ENCODE assay signal across 17 cellular contexts in genomic region chr18:62346327-62347090, GRCh38. TPM values are rescaled to one million over a fixed set of nuclear protein-coding genes. Genes with fewer than 3 reads are reported as not detected.
DNase-seq lines count a peak whose midpoint lies in the region; ATAC-seq and TF ChIP-seq lines count a peak whose summit lies in the region.
"Had no signal": no experiment of that assay in that cellular context is flagged by ENCODE, and none has a peak within 500 bp of the region (broad histone marks: within the 10 kb centered on the region; RNA-seq: fewer than 3 reads in every experiment).

No MANE protein-coding gene starts in this region.

- no peaks in the 10 kb centered on the region for H3K9me3 Mint-ChIP-seq in T-helper 1 cell treated with Interleukin-12 subunit alpha and Interleukin-12 subunit beta and Interleukin-4 antibody, amounts not matched to agents 30 μg/mL and 1 μg/mL, for 36 hours
- no peaks in the 10 kb centered on the region for H3K9me3 Mint-ChIP-seq in WTC11
- H3K9me3 Mint-ChIP-seq: activated T-cell treated with anti-CD3 and anti-CD28 coated beads, Interleukin-2, amount 50 U/mL, for 24 hours; CD4-positive, alpha-beta memory T cell; stimulated activated naive CD8-positive, alpha-beta T cell treated with anti-CD3 and anti-CD28 coated beads, Interleukin-15, amount 100 ng/mL, for 72 hours had no signal

- H3K36me3 ChIP-seq in mucosa of descending colon (ENCODE audit: low read depth) (no peaks in the 10 kb centered on the region), lower lobe of right lung (no peaks in the 10 kb centered on the region), osteoblast (ENCODE audit: insufficient read depth, low read length) (no peaks in the 10 kb centered on the region)
- H3K36me3 ChIP-seq: left ventricle myocardium inferior, SJSA1 had no signal

- H3K27ac ChIP-seq in lower lobe of right lung (no peak overlapping the region), osteoblast (ENCODE audit: low read depth, low read length) (no peak overlapping the region)
- H3K27ac ChIP-seq: left ventricle myocardium inferior, SJSA1 had no signal

- no peaks in the 10 kb centered on the region for H4K20me1 ChIP-seq in osteoblast (ENCODE audit: insufficient read depth, low read length)

- ATAC-seq in WTC11: peak; percentile 84
- ATAC-seq in mucosa of descending colon: peak; percentile 87
- no peak for ATAC-seq in GM19023 (IDR thresholded peaks at IDR 0.05; ENCODE audit: unreplicated experiment)
- ATAC-seq in lower lobe of right lung: no peak

- H3K4me1 Mint-ChIP-seq in T-helper 1 cell treated with Interleukin-12 subunit alpha and Interleukin-12 subunit beta and Interleukin-4 antibody, amounts not matched to agents 30 μg/mL and 1 μg/mL, for 36 hours (ENCODE audit: low read depth): peaks cover 35% of the 10 kb centered on the region
- peaks cover 37% of the 10 kb centered on the region for H3K4me1 Mint-ChIP-seq in WTC11

- intact Hi-C loops in mucosa of descending colon (cut with DNase I, micrococcal nuclease): no loop called here
- intact Hi-C loops in lower lobe of right lung (cut with DNase I): no loop called here

- peaks cover 12% of the 10 kb centered on the region for H3K4me1 ChIP-seq in mucosa of descending colon (ENCODE audit: low read depth)
- H3K4me1 ChIP-seq in lower lobe of right lung: no peaks in the 10 kb centered on the region
- no peaks in the 10 kb centered on the region for H3K4me1 ChIP-seq in osteoblast (ENCODE audit: insufficient read depth, low read length)
- H3K4me1 ChIP-seq: left ventricle myocardium inferior, SJSA1 had no signal

- TF ChIP-seq CTCF in WTC11 (IDR thresholded peaks at IDR 0.05): no peak
- no peak for TF ChIP-seq CTCF in mucosa of descending colon (IDR thresholded peaks at IDR 0.05)
- no peak for TF ChIP-seq CTCF in lower lobe of right lung (IDR thresholded peaks at IDR 0.05)
- TF ChIP-seq CTCF in osteoblast (IDR thresholded peaks at IDR 0.05; ENCODE audit: extremely low read depth, low read depth, low read length): no peak

- no peak overlapping the region for H2AFZ ChIP-seq in osteoblast (ENCODE audit: low read length)

- no peak overlapping the region for H3K4me2 ChIP-seq in osteoblast (ENCODE audit: insufficient read depth, low read length)

- CTCF ChIA-PET in WTC11 (lab: Charles Lee): interaction anchor here (0.8 to 1.7 kb wide), 2 partner anchors 22 to 97 kb away, joined by 3 to 8 read pairs; partner anchors contain the start of gene TNFRSF11A

- H3K27me3 ChIP-seq in lower lobe of right lung (ENCODE audit: low read depth): no peaks in the 10 kb centered on the region
- H3K27me3 ChIP-seq in osteoblast (ENCODE audit: insufficient read depth, low read length): peaks cover 57% of the 10 kb centered on the region

- H3K4me3 Mint-ChIP-seq in T-helper 1 cell treated with Interleukin-12 subunit alpha and Interleukin-12 subunit beta and Interleukin-4 antibody, amounts not matched to agents 30 μg/mL and 1 μg/mL, for 36 hours: peak overlapping the region; percentile 3
- no peak overlapping the region for H3K4me3 Mint-ChIP-seq in WTC11
- H3K4me3 Mint-ChIP-seq: activated T-cell treated with anti-CD3 and anti-CD28 coated beads, Interleukin-2, amount 50 U/mL, for 24 hours; stimulated activated naive CD8-positive, alpha-beta T cell treated with anti-CD3 and anti-CD28 coated beads, Interleukin-15, amount 100 ng/mL, for 72 hours had no signal

- POLR2A ChIA-PET in WTC11 (lab: Charles Lee): interaction anchor here (0.5 kb wide), 1 partner anchor 13 kb away, joined by 3 read pairs; no protein-coding TSS in a partner anchor

- H3K36me3 Mint-ChIP-seq in T-helper 1 cell treated with Interleukin-12 subunit alpha and Interleukin-12 subunit beta and Interleukin-4 antibody, amounts not matched to agents 30 μg/mL and 1 μg/mL, for 36 hours (ENCODE audit: low read depth): peaks cover 9% of the 10 kb centered on the region
- H3K36me3 Mint-ChIP-seq in WTC11: no peaks in the 10 kb centered on the region
- H3K36me3 Mint-ChIP-seq: CD4-positive, alpha-beta memory T cell had no signal

- H3K27ac Mint-ChIP-seq in T-helper 1 cell treated with Interleukin-12 subunit alpha and Interleukin-12 subunit beta and Interleukin-4 antibody, amounts not matched to agents 30 μg/mL and 1 μg/mL, for 36 hours: peak overlapping the region; percentile 81
- H3K27ac Mint-ChIP-seq in WTC11: peak overlapping the region; percentile 39
- H3K27ac Mint-ChIP-seq: activated T-cell treated with anti-CD3 and anti-CD28 coated beads, Interleukin-2, amount 50 U/mL, for 24 hours; stimulated activated naive CD8-positive, alpha-beta T cell treated with anti-CD3 and anti-CD28 coated beads, Interleukin-15, amount 100 ng/mL, for 72 hours had no signal

- H3K79me2 ChIP-seq in osteoblast (ENCODE audit: insufficient read depth, low read length): no peaks in the 10 kb centered on the region

- DNase-seq in T-helper 1 cell: no peak
- DNase-seq in H4 (ENCODE audit: low spot score): peak; percentile 2
- DNase-seq in WTC11 (ENCODE audit: low spot score): no peak
- no peak for DNase-seq in mucosa of descending colon
- DNase-seq in lower lobe of right lung: no peak
- no peak for DNase-seq in osteoblast (ENCODE audit: insufficient read length, low spot score, missing footprints)
- DNase-seq: activated CD4-positive, alpha-beta T cell treated with anti-CD3 and anti-CD28 coated beads, Interleukin-2, amount 50 U/mL, for 1 hour; activated T-cell treated with anti-CD3 and anti-CD28 coated beads, Interleukin-2, amount 50 U/mL, for 24 hours; amygdala; CD4-positive, alpha-beta memory T cell; Karpas-422; left ventricle myocardium inferior; NCI-H1694; stimulated activated naive CD8-positive, alpha-beta T cell treated with anti-CD3 and anti-CD28 coated beads, Interleukin-15, amount 100 ng/mL, for 72 hours had no signal

- no peak overlapping the region for H3K4me3 ChIP-seq in mucosa of descending colon
- H3K4me3 ChIP-seq in lower lobe of right lung: no peak overlapping the region
- no peak overlapping the region for H3K4me3 ChIP-seq in osteoblast (ENCODE audit: insufficient read depth, low read length)
- H3K4me3 ChIP-seq: left ventricle myocardium inferior, SJSA1 had no signal

- H3K9me3 ChIP-seq in mucosa of descending colon: no peaks in the 10 kb centered on the region
- H3K9me3 ChIP-seq in lower lobe of right lung: no peaks in the 10 kb centered on the region
- H3K9me3 ChIP-seq in osteoblast (ENCODE audit: low read depth, low read length): no peaks in the 10 kb centered on the region
- H3K9me3 ChIP-seq: left ventricle myocardium inferior, SJSA1 had no signal

- H3K27me3 Mint-ChIP-seq in T-helper 1 cell treated with Interleukin-12 subunit alpha and Interleukin-12 subunit beta and Interleukin-4 antibody, amounts not matched to agents 30 μg/mL and 1 μg/mL, for 36 hours (ENCODE audit: low read depth): no peaks in the 10 kb centered on the region
- H3K27me3 Mint-ChIP-seq in WTC11 (ENCODE audit: low read depth): no peaks in the 10 kb centered on the region

TF ChIP-seq in WTC11, 78 proteins besides CTCF, POLR2A, EP300 and RAD21:
- TF ChIP-seq ETV6 (CRISPR knock-in tag; IDR thresholded peaks at IDR 0.05): peak; percentile 86
- TF ChIP-seq FOXP4 (CRISPR knock-in tag; IDR thresholded peaks at IDR 0.05): 0 out of 2 replicates have a peak, but pooled peaks have one; percentile 26
- TF ChIP-seq MAX (CRISPR knock-in tag; IDR thresholded peaks at IDR 0.05): 0 out of 2 replicates have a peak, but pooled peaks have one; percentile 20
- TF ChIP-seq EMX1 (CRISPR knock-in tag; IDR thresholded peaks at IDR 0.05): no peak
- TF ChIP-seq E2F4 (CRISPR knock-in tag; IDR thresholded peaks at IDR 0.05; ENCODE audit: borderline replicate concordance, low read depth): no peak
- no peak for TF ChIP-seq ZNF121 (CRISPR knock-in tag; IDR thresholded peaks at IDR 0.05)
- no peak for TF ChIP-seq ZNF219 (CRISPR knock-in tag; IDR thresholded peaks at IDR 0.05; ENCODE audit: borderline replicate concordance)
TF ChIP-seq in WTC11: peak in this region for 3.

RNA-seq across cellular contexts. Expression of gene TNFRSF11A, which starts 21.4 kb away (rescaled TPM):
- total RNA-seq in H4 (2014; rRNA removed; shearing (Covaris generic)): 0.17 and 0.39 TPM in 2 replicates
- total RNA-seq in WTC11 (2021) (3.9 to 4.9 TPM (median 4.7 TPM) in 3 replicates), mucosa of descending colon (10 to 100 TPM; 23.3 to 87.3 (median 59.3) TPM), lower lobe of right lung (3.9 TPM), osteoblast (under 0.01 TPM in 2 replicates)
- total RNA-seq: SJSA1 had no signal

Comparison
In these comparisons a context has a peak if more than half of its experiments do, and no peak if none do; other contexts are left out.
1. ATAC-seq: peak in WTC11 (single experiment) and mucosa of descending colon (single experiment); none in GM19023 (single experiment) and lower lobe of right lung (0 of 2).